11 cellular contexts compared by ENCODE assay signal in the genomic region with DNA sequence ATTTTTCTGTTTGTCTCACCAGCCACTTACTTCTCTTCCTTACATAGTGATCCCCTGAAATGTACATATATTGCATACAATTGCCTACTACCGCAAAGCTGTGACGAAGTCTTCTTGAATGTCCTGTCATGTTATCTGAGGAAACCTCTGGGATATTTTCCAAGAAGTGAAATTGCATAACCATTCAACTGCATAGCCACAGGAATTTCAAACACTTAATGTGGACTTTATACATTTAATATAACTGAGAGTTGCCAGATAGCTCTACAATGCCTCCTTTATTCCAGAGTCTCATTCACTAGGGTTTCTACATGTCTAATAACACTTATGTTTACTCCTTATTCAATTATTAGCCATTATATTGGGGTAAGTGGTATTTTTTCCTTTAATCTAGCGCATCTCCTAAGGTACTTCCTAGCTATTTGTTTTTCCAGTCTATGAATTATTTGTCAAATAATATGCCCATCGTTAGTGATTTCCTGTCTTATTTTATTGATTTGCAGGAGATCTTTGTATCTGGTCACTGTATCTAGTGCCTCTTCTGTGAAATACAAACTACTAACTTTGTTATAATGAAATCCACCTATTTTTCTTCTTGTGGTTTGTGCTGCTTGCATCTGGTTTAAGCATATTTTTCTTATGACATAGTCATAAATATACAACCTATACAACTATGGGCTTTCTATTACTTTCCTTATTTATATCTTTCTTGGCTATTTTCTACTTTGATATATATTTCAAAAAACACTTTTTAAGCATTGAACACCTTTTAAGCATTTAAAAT.
DNase-seq lines count a peak whose midpoint lies in the region; TF ChIP-seq lines count a peak whose summit lies in the region.
"Had no signal": no experiment of that assay in that cellular context is flagged by ENCODE, and none has a peak within 500 bp of the region (broad histone marks: within the 10 kb centered on the region; RNA-seq: fewer than 3 reads in every experiment).

No MANE protein-coding gene starts in this region.

- no peak overlapping the region for H3K4me3 ChIP-seq in skeletal muscle cell (ENCODE audit: low read depth, low read length)

- peak overlapping the region; percentile 80 for H3K27ac ChIP-seq in epithelial cell of prostate
- H3K27ac ChIP-seq: KMS-11, neutrophil had no signal

- DNase-seq in GM04504 (ENCODE audit: low read depth) (peak; percentile 90), RKO (ENCODE audit: low spot score) (peak; percentile 3), epithelial cell of prostate (ENCODE audit: low read depth, low spot score) (peak; percentile 86), skeletal muscle cell (ENCODE audit: low read depth) (peak; percentile 96), GM20000 (ENCODE audit: low spot score) (no peak), cerebellum (ENCODE audit: low spot score) (no peak), NCI-H345 treated with DMSO at 0.1 percent for 48 hours (lab: John Stamatoyannopoulos, UW; ENCODE audit: unreplicated experiment) (no peak)
- DNase-seq in activated naive CD4-positive, alpha-beta T cell treated with Interleukin-2 at 50 U/mL for 16 hours: no peak
- DNase-seq: activated CD4-positive, alpha-beta T cell treated with anti-CD3 and anti-CD28 coated beads, Interleukin-2, amount 50 U/mL, for 1 hour had no signal

- no peak for TF ChIP-seq CTCF in GM20000 (IDR thresholded peaks at IDR 0.05; ENCODE audit: extremely low read depth, missing control alignments)

Comparison
In these comparisons a context has a peak if more than half of its experiments do, and no peak if none do; other contexts are left out.
1. DNase-seq: peak in GM04504 (single experiment), RKO (single experiment), epithelial cell of prostate (single experiment) and skeletal muscle cell (single experiment); none in GM20000 (single experiment), activated naive CD4-positive, alpha-beta T cell treated with Interleukin-2 at 50 U/mL for 16 hours (single experiment), cerebellum (single experiment) and NCI-H345 treated with DMSO at 0.1 percent for 48 hours (single experiment).